Comparison of ENCODE assay signal across 16 cellular contexts in the genomic region with DNA sequence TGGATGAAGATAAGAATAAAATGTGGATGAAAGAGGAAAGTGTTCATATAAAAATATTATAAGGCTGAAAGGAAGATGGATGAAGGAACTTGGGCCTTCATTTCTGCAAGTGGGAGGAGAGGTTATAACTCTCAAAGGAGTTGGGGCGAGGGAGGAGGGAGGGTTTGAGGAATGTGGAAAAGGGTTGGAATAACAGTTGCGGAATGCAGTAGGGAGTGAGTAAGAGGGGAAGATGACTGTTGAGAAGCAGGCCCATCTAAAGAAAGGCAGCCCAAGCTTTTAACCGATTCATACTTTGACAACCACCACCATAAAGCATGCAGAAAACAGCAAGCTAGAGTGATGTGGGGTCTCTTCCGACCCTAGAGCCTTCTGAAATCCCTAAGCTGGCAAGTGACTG. TPM values are rescaled to one million over a fixed set of nuclear protein-coding genes. Genes with fewer than 3 reads are reported as not detected.
A peak's percentile ranks its signal among the peaks of the same experiment; 100 is the strongest.
DNase-seq lines count a peak whose midpoint lies in the region; ATAC-seq and TF ChIP-seq lines count a peak whose summit lies in the region.
"Had no signal": no experiment of that assay in that cellular context is flagged by ENCODE, and none has a peak within 500 bp of the region (broad histone marks: within the 10 kb centered on the region; RNA-seq: fewer than 3 reads in every experiment).

No MANE protein-coding gene starts in this region.

- peak overlapping the region; percentile 73 for H3K9ac ChIP-seq in mesenchymal stem cell (ENCODE audit: low read length)

- H2AK5ac ChIP-seq in mesenchymal stem cell (ENCODE audit: low read length, severe bottlenecking) = peak overlapping the region; percentile 74

- H3K4me3 Mint-ChIP-seq in naive thymus-derived CD4-positive, alpha-beta T cell = no peak overlapping the region
- H3K4me3 Mint-ChIP-seq: brain had no signal

- H3K4me1 ChIP-seq in mesenchymal stem cell (ENCODE audit: control insufficient read depth, insufficient read depth, low read depth, low read length) (peaks cover 2% of the 10 kb centered on the region), HAP-1 (peaks cover 13% of the 10 kb centered on the region)
- no peaks in the 10 kb centered on the region for H3K4me1 ChIP-seq in naive thymus-derived CD4-positive, alpha-beta T cell (ENCODE audit: control insufficient read depth in 2 of 2, insufficient read depth in 2 of 2, low read length in 2 of 2)
- H3K4me1 ChIP-seq: BE2C had no signal

- CTCF ChIA-PET in AG04449 (lab: Yijun Ruan, JAX) = interaction anchor here (0.6 to 5.6 kb wide), 3 partner anchors 9 to 346 kb away, joined by 3 to 54 read pairs (median 3); no protein-coding TSS in a partner anchor
- CTCF ChIA-PET in naive thymus-derived CD4-positive, alpha-beta T cell (lab: Charles Lee) = no interaction called here

- no peak overlapping the region for H3K4me3 ChIP-seq in AG04449 (ENCODE audit: low read depth, low read length)
- H3K4me3 ChIP-seq in MG63 = no peak overlapping the region
- H3K4me3 ChIP-seq in epithelial cell of esophagus (ENCODE audit: low read length) = no peak overlapping the region
- H3K4me3 ChIP-seq in mesenchymal stem cell (ENCODE audit: insufficient read depth in 1 of 2, low read depth in 1 of 2, low read length in 2 of 2) = no peak overlapping the region
- no peak overlapping the region for H3K4me3 ChIP-seq in naive thymus-derived CD4-positive, alpha-beta T cell (ENCODE audit: low read length)
- H3K4me3 ChIP-seq in HAP-1 = no peak overlapping the region
- H3K4me3 ChIP-seq: K562 had no signal

- no peaks in the 10 kb centered on the region for H3K4me1 Mint-ChIP-seq in naive thymus-derived CD4-positive, alpha-beta T cell
- H3K4me1 Mint-ChIP-seq: brain had no signal

- in situ Hi-C loops in HAP-1 (cut with MboI; ENCODE audit: low sequenced_read_pairs) = no loop called here

- no peak for ATAC-seq in naive thymus-derived CD4-positive, alpha-beta T cell
- ATAC-seq in HG03571 (IDR thresholded peaks at IDR 0.05; ENCODE audit: unreplicated experiment) = no peak
- ATAC-seq: K562 had no signal

- H2BK15ac ChIP-seq in mesenchymal stem cell (ENCODE audit: low read depth, poor library complexity, severe bottlenecking) = no peak overlapping the region

- no peak overlapping the region for H3K23ac ChIP-seq in mesenchymal stem cell (ENCODE audit: low read length in 2 of 2)

- H3K14ac ChIP-seq in mesenchymal stem cell (ENCODE audit: low read length in 2 of 2) = no peak overlapping the region

- no peaks in the 10 kb centered on the region for H3K36me3 ChIP-seq in MG63
- peaks cover 0 to 4% of the 10 kb centered on the region in 2 experiments for H3K36me3 ChIP-seq in mesenchymal stem cell (ENCODE audit: control insufficient read depth in 1 of 2, insufficient read depth in 2 of 2, low read depth in 1 of 2, low read length in 2 of 2)
- no peaks in the 10 kb centered on the region for H3K36me3 ChIP-seq in naive thymus-derived CD4-positive, alpha-beta T cell (ENCODE audit: control insufficient read depth in 2 of 3, insufficient read depth in 3 of 3, low read length in 3 of 3)
- H3K36me3 ChIP-seq in HAP-1 (replicated peaks) = no peaks in the 10 kb centered on the region
- H3K36me3 ChIP-seq: BE2C had no signal

- H3K9me3 ChIP-seq in MG63 (no peaks in the 10 kb centered on the region), mesenchymal stem cell (ENCODE audit: control insufficient read depth, low read length) (no peaks in the 10 kb centered on the region), HAP-1 (no peaks in the 10 kb centered on the region)
- H3K9me3 ChIP-seq in naive thymus-derived CD4-positive, alpha-beta T cell (ENCODE audit: control insufficient read depth in 2 of 3, low read length in 3 of 3) = no peaks in the 10 kb centered on the region
- H3K9me3 ChIP-seq: BE2C had no signal

- no peak overlapping the region for H3K27ac Mint-ChIP-seq in naive thymus-derived CD4-positive, alpha-beta T cell

- intact Hi-C loops in naive thymus-derived CD4-positive, alpha-beta T cell (cut with micrococcal nuclease) = no loop called here

- TF ChIP-seq CTCF in AG04449 (IDR thresholded peaks at IDR 0.05; ENCODE audit: insufficient read depth, low read length, missing control alignments) (no peak), epithelial cell of esophagus (IDR thresholded peaks at IDR 0.05; ENCODE audit: insufficient read depth, low read depth, low read length, missing control alignments) (no peak)

- no peak overlapping the region for H2BK120ac ChIP-seq in mesenchymal stem cell (ENCODE audit: low read depth, low read length)

- H4K8ac ChIP-seq in mesenchymal stem cell (ENCODE audit: low read length) = peak overlapping the region; percentile 5

- peaks cover 2 to 16% (median 9%) of the 10 kb centered on the region in 5 donors for H3K27me3 Mint-ChIP-seq in naive thymus-derived CD4-positive, alpha-beta T cell

- peaks cover 0 to 1% (median 0%) of the 10 kb centered on the region in 11 donors for H3K9me3 Mint-ChIP-seq in naive thymus-derived CD4-positive, alpha-beta T cell

- H2BK12ac ChIP-seq in mesenchymal stem cell (ENCODE audit: low read length in 2 of 2) = no peak overlapping the region

- H3K18ac ChIP-seq in mesenchymal stem cell (ENCODE audit: low read depth in 1 of 2, low read length in 2 of 2) = peak overlapping the region; percentile 16 to 48

- H3K79me1 ChIP-seq in mesenchymal stem cell (replicated peaks; ENCODE audit: low read length, poor library complexity, severe bottlenecking) = no peaks in the 10 kb centered on the region

- peak overlapping the region; percentile 97 for H2BK5ac ChIP-seq in mesenchymal stem cell (ENCODE audit: low read depth, low read length, poor library complexity, severe bottlenecking)

- 5% methylated on average over 3 of the region's 4 CpGs for WGBS in mesenchymal stem cell

- no peak overlapping the region for H4K91ac ChIP-seq in mesenchymal stem cell (ENCODE audit: low read length)

- H3K27me3 ChIP-seq in MG63 (no peaks in the 10 kb centered on the region), mesenchymal stem cell (ENCODE audit: control insufficient read depth in 1 of 2, insufficient read depth in 1 of 2, low read length in 2 of 2) (no peaks in the 10 kb centered on the region), HAP-1 (ENCODE audit: low read depth) (no peaks in the 10 kb centered on the region)
- no peaks in the 10 kb centered on the region for H3K27me3 ChIP-seq in naive thymus-derived CD4-positive, alpha-beta T cell (ENCODE audit: control insufficient read depth in 2 of 2, insufficient read depth in 2 of 2, low read length in 2 of 2)
- H3K27me3 ChIP-seq: BE2C had no signal

- H3K36me3 Mint-ChIP-seq in naive thymus-derived CD4-positive, alpha-beta T cell = no peaks in the 10 kb centered on the region
- H3K36me3 Mint-ChIP-seq: brain had no signal

- peak overlapping the region in 1 of 2 experiments; percentile 56 for H3K4ac ChIP-seq in mesenchymal stem cell (ENCODE audit: low read depth in 1 of 2, low read length in 2 of 2)

- peak overlapping the region; percentile 70 for H2AFZ ChIP-seq in mesenchymal stem cell (ENCODE audit: low read depth, low read length)

- no peak overlapping the region for H3K4me2 ChIP-seq in mesenchymal stem cell (ENCODE audit: low read length, poor library complexity, severe bottlenecking)

- peak overlapping the region; percentile 98 for H3K27ac ChIP-seq in mesenchymal stem cell (ENCODE audit: low read length, poor library complexity, severe bottlenecking)
- H3K27ac ChIP-seq in naive thymus-derived CD4-positive, alpha-beta T cell (ENCODE audit: low read depth, low read length) = no peak overlapping the region

- POLR2A ChIA-PET in AG04449 (lab: Yijun Ruan, JAX) = interaction anchor here (0.7 to 0.8 kb wide), 2 partner anchors 18 to 192 kb away, joined by 3 read pairs; partner anchors contain the start of gene WWTR1
- POLR2A ChIA-PET in naive thymus-derived CD4-positive, alpha-beta T cell (lab: Charles Lee) = no interaction called here

- DNase-seq in AG04449 (ENCODE audit: low read depth, low spot score) (peak; percentile 59), MG63 (peak; percentile 48), epithelial cell of esophagus (ENCODE audit: low read depth) (peak; percentile 65), mesenchymal stem cell (peak; percentile 68), HAP-1 (ENCODE audit: low spot score in 2 of 2) (no peak)
- DNase-seq in naive thymus-derived CD4-positive, alpha-beta T cell = no peak
- no peak for DNase-seq in stimulated activated CD4-positive, alpha-beta T cell treated with anti-CD3 and anti-CD28 coated beads, Interleukin-15, amount 100 ng/mL, for 24 hours
- DNase-seq: BE2C, hypothalamus, NCI-H526 treated with DMSO at 0.1 percent for 48 hours, T-helper 1 cell had no signal

RNA-seq across cellular contexts. Expression of gene TM4SF4, which starts 8.3 kb away (rescaled TPM):
- total RNA-seq in MG63 (2014; rRNA removed; shearing (Covaris generic); ENCODE audit: low replicate concordance) = not detected in 2 replicates
- polyA plus RNA-seq in mesenchymal stem cell (2013, experiment 1 of 2) = 0.03 TPM
- polyA plus RNA-seq in mesenchymal stem cell (2013, experiment 2 of 2) = 0.03 TPM
- not detected for total RNA-seq in naive thymus-derived CD4-positive, alpha-beta T cell
- not detected for polyA plus RNA-seq in naive thymus-derived CD4-positive, alpha-beta T cell
- total RNA-seq: activated CD8-positive, alpha-beta memory T cell treated with anti-CD3 and anti-CD28 coated beads for 36 hours; urinary bladder had no signal
- polyA plus RNA-seq: K562 had no signal

Comparison
In these comparisons a context has a peak if more than half of its experiments do, and no peak if none do; other contexts are left out.
1. DNase-seq: peak in AG04449 (single experiment), MG63 (single experiment), epithelial cell of esophagus (single experiment) and mesenchymal stem cell (single experiment); none in naive thymus-derived CD4-positive, alpha-beta T cell (0 of 9), HAP-1 (0 of 2) and stimulated activated CD4-positive, alpha-beta T cell treated with anti-CD3 and anti-CD28 coated beads, Interleukin-15, amount 100 ng/mL, for 24 hours (single experiment).